Comparison of ENCODE assay signal across 11 cellular contexts in the genomic region with DNA sequence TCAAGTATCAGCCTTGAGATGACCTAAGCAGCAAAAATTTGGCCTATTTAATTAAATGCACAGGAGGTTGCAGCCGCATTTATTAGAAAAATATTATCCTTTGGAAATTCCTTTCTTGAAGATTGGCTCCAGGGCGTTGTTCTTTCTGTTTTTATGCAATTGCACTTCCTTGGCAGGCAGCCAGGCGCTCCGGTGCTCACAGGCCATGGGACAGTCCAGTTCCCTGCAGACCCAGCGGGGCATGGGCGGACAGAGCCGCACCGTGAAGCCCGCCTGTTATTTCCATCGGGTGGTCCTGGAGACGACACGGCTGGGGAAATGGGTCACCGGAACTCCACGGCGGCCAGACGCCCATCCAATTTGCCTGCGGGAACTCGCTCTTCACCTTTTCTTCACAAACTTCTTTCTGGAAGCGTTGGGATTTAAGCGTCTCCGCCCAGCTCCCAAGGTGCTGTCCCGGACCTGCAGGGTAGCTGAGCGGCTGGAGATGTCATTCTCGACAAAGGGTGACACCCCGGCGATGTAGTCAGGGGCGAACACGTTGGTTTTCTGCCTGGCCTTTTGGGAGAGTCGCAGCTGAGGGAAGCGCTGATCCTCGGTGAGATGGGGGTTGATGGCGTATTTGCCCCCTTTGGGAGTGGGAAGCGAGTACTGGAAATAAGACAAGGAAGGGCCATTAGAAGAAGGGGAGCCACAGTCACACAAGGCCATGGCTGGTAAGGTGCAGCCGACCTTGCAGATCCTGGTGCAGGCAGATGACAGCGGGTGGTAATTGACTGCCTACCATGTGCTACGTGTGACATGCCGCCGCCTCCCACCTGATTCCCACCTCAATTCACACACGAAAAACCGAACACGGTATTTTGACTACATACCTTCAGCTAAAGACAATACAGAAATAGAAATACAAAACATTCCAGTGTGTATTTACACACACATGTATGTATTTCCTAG. TPM values are rescaled to one million over a fixed set of nuclear protein-coding genes. Genes with fewer than 3 reads are reported as not detected.
DNase-seq lines count a peak whose midpoint lies in the region; ATAC-seq and TF ChIP-seq lines count a peak whose summit lies in the region.
"Had no signal": no experiment of that assay in that cellular context is flagged by ENCODE, and none has a peak within 500 bp of the region (broad histone marks: within the 10 kb centered on the region; RNA-seq: fewer than 3 reads in every experiment).

No MANE protein-coding gene starts in this region.

- H3K4me3 Mint-ChIP-seq in chondrocyte (ENCODE audit: unreplicated experiment) = no peak overlapping the region
- H3K4me3 Mint-ChIP-seq: activated B cell treated with CpG ODN at 0.5 μM for 24 hours had no signal

- no peaks in the 10 kb centered on the region for H3K27me3 Mint-ChIP-seq in chondrocyte (ENCODE audit: low read depth)
- H3K27me3 Mint-ChIP-seq: activated B cell treated with CpG ODN at 0.5 μM for 24 hours had no signal

- H3K36me3 Mint-ChIP-seq in chondrocyte (ENCODE audit: low read depth) = peaks cover 18% of the 10 kb centered on the region

- H3K9me3 Mint-ChIP-seq in chondrocyte (ENCODE audit: low read depth) = no peaks in the 10 kb centered on the region
- H3K9me3 Mint-ChIP-seq: activated B cell treated with CpG ODN at 0.5 μM for 24 hours had no signal

- H3K4me1 Mint-ChIP-seq in chondrocyte (ENCODE audit: low read depth) = peaks cover 20% of the 10 kb centered on the region
- H3K4me1 Mint-ChIP-seq: activated B cell treated with CpG ODN at 0.5 μM for 24 hours had no signal

- no peak overlapping the region for H3K27ac ChIP-seq in substantia nigra (ENCODE audit: low read depth, low read length, poor library complexity, severe bottlenecking)

- peak overlapping the region; percentile 82 for H3K27ac Mint-ChIP-seq in chondrocyte (ENCODE audit: unreplicated experiment)
- H3K27ac Mint-ChIP-seq: activated B cell treated with CpG ODN at 0.5 μM for 24 hours had no signal

- ATAC-seq in GM18861 (IDR thresholded peaks at IDR 0.05; ENCODE audit: unreplicated experiment) = no peak

- peak; percentile 3 for DNase-seq in NCI-H69 (lab: John Stamatoyannopoulos, UW)
- peak; percentile 94 for DNase-seq in chondrocyte (ENCODE audit: low spot score)
- DNase-seq in left kidney (ENCODE audit: low read depth, low spot score) = peak; percentile 64
- peak in 33 of 49 donors; percentile 3 to 81 (median 28) for DNase-seq in substantia nigra (lab: John Stamatoyannopoulos, UW)
- DNase-seq in NCI-H2171 treated with DMSO at 0.1 percent for 48 hours (lab: John Stamatoyannopoulos, UW) = no peak
- DNase-seq in NCI-H146 (lab: John Stamatoyannopoulos, UW) = no peak
- no peak for DNase-seq in ecto neural progenitor cell (ENCODE audit: low spot score)
- DNase-seq: activated B cell treated with CpG ODN at 0.5 μM for 24 hours; NCI-H524 treated with DMSO at 0.1 percent for 48 hours; stimulated activated CD4-positive, alpha-beta T cell treated with anti-CD3 and anti-CD28 coated beads, Interleukin-4, amount 100 ng/mL, for 4 hours had no signal

- TF ChIP-seq CTCF in chondrocyte (IDR thresholded peaks at IDR 0.05) = no peak

RNA-seq across cellular contexts. Expression of gene NOB1, which starts 12.5 kb away (rescaled TPM):
- total RNA-seq in chondrocyte = 23.9 to 25.7 TPM (median 25.3 TPM) in 3 replicates

RNA-seq across cellular contexts. Expression of gene NQO1, which starts 15.9 kb away (rescaled TPM):
- total RNA-seq in chondrocyte = 64.3 to 345 TPM (median 68.8 TPM) in 3 replicates

RNA-seq across cellular contexts. Expression of gene WWP2, which starts 19.9 kb away (rescaled TPM):
- total RNA-seq in chondrocyte = 37.9 to 41.2 TPM (median 39.9 TPM) in 3 replicates

Comparison
In these comparisons a context has a peak if more than half of its experiments do, and no peak if none do; other contexts are left out.
1. DNase-seq: peak in NCI-H69 (single experiment), chondrocyte (single experiment), left kidney (single experiment) and substantia nigra (33 of 49); none in NCI-H2171 treated with DMSO at 0.1 percent for 48 hours (single experiment), NCI-H146 (single experiment) and ecto neural progenitor cell (single experiment).